34 cellular contexts compared by ENCODE assay signal in genomic region chr20:36010081-36010480, GRCh38.
"Had no signal": no experiment of that assay in that cellular context is flagged by ENCODE, and none has a peak within 500 bp of the region (broad histone marks: within the 10 kb centered on the region; RNA-seq: fewer than 3 reads in every experiment).

No MANE protein-coding gene starts in this region.

- H3K4me3 Mint-ChIP-seq: activated T-cell treated with anti-CD3 and anti-CD28 coated beads, Interleukin-2, amount 50 U/mL, for 24 hours; immature natural killer cell; naive B cell; nephron progenitor cell; T-helper 17 cell had no signal

- H3K4me3 ChIP-seq: psoas muscle, skin epidermis, thoracic aorta, uterus had no signal

- ATAC-seq: activated CD4-positive, CD25-positive, alpha-beta regulatory T cell treated with anti-CD3 and anti-CD28 coated beads, Interleukin-2, amount 50 U/mL, for 24 hours; esophagus mucosa; left lobe of liver; psoas muscle; sciatic nerve; stimulated activated naive CD8-positive, alpha-beta T cell treated with anti-CD3 and anti-CD28 coated beads, Interleukin-15, Interleukin-2, amounts not matched to agents 100 U/mL and 50 U/mL, for 24 hours; T-helper 17 cell had no signal

- H3K27ac Mint-ChIP-seq: activated T-cell treated with anti-CD3 and anti-CD28 coated beads, Interleukin-2, amount 50 U/mL, for 24 hours; immature natural killer cell; naive B cell; nephron progenitor cell; T-helper 17 cell had no signal

- H3K9ac ChIP-seq: parathyroid adenoma had no signal

- H3K27me3 ChIP-seq: brain microvascular endothelial cell, uterus had no signal

- H3K4me1 ChIP-seq: parathyroid adenoma, psoas muscle, uterus had no signal

- H3K36me3 Mint-ChIP-seq: immature natural killer cell, naive B cell had no signal

- H3K36me3 ChIP-seq: brain microvascular endothelial cell, thoracic aorta, uterus, WERI-Rb-1 had no signal

- H3K79me2 ChIP-seq: parathyroid adenoma had no signal

- H3K9me3 ChIP-seq: psoas muscle, thoracic aorta, uterus had no signal

- FAIRE-seq: astrocyte had no signal

- DNase-seq: activated CD4-positive, alpha-beta T cell treated with anti-CD3 and anti-CD28 coated beads for 48 hours; activated CD4-positive, alpha-beta T cell treated with anti-CD3 and anti-CD28 coated beads, Interleukin-2, amount 50 U/mL, for 48 hours; activated CD8-positive, alpha-beta memory T cell treated with anti-CD3 and anti-CD28 coated beads, Interleukin-2, amount 50 U/mL, for 48 hours; activated gamma-delta T cell; activated naive CD4-positive, alpha-beta T cell treated with anti-CD3 and anti-CD28 coated beads, Interleukin-2, amount 50 U/mL, for 16 hours; activated T-cell treated with anti-CD3 and anti-CD28 coated beads, Interleukin-2, amount 50 U/mL, for 24 hours; amniotic stem cell; brain microvascular endothelial cell; caudate nucleus; foreskin fibroblast; head of caudate nucleus; hippocampal formation; immature natural killer cell; kidney glomerular epithelial cell; naive B cell; nephron progenitor cell; occipital lobe; psoas muscle; stimulated activated CD4-positive, alpha-beta T cell treated with anti-CD3 and anti-CD28 coated beads, Interleukin-12 subunit alpha, Interleukin-12 subunit beta, amount 100 ng/mL, for 4 hours; stimulated activated CD4-positive, alpha-beta T cell treated with anti-CD3 and anti-CD28 coated beads, Interleukin-4, amount 100 ng/mL, for 1 hour; stimulated activated naive CD8-positive, alpha-beta T cell treated with anti-CD3 and anti-CD28 coated beads, Interleukin-15, Interleukin-2, amounts not matched to agents 100 U/mL and 50 U/mL, for 24 hours; T-helper 17 cell; T1000; trophoblast cell; uterus; WERI-Rb-1 had no signal

- H3K27ac ChIP-seq: brain microvascular endothelial cell, parathyroid adenoma, psoas muscle, skin epidermis, thoracic aorta, uterus, WERI-Rb-1 had no signal

- H3K9me3 Mint-ChIP-seq: activated T-cell treated with anti-CD3 and anti-CD28 coated beads, Interleukin-2, amount 50 U/mL, for 24 hours; immature natural killer cell; naive B cell; nephron progenitor cell had no signal

- H2AFZ ChIP-seq: parathyroid adenoma had no signal

- H3K27me3 Mint-ChIP-seq: activated T-cell treated with anti-CD3 and anti-CD28 coated beads, Interleukin-2, amount 50 U/mL, for 24 hours had no signal

- H3K4me1 Mint-ChIP-seq: immature natural killer cell, naive B cell, nephron progenitor cell, T-helper 17 cell had no signal
